Comparison of ENCODE assay signal across 8 cellular contexts in the genomic region with DNA sequence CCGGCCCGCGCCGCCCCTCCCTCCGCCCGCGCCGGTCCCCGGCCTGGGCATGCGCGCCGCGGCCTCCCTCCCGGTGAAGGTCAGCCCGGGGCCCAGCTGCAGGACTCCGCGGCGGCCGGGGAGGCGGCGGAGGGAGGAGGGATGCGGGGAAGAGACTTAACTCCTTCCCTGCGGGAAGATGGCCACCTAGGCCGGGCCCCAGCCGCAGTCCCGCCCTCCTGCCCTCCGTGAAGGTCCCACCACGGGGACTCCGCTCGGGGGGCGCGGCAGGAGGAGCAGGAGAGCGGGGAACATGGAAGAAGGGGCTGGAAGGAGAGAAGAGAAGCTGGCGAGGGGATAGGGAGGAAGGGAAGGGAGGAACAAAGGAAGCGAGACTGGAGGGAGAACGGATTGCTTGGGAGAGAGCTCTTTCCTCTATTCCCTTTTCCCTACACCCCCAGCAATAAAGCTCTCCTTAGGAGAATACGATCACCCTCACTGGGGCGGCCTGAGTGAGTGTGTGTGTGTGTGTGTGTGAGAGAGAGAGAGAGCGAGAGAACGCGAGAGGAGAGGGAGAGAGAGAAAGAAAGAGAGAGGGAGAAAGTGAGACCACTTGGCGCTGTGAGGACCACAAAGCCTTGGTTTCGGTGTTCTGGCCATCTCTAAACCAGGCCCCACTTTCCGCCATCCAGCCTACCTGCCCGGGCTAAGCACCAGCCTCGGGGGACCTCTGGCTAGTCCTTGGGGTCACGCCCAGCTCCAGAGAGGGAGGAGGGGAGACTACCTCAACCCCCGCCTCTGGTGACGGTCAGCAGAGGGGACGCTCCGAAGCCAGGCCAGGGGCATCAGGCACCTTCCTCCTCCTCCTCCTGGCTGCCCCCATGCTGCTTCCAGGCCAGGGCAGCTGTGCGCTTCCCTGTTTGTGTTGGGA. TPM values are rescaled to one million over a fixed set of nuclear protein-coding genes. Genes with fewer than 3 reads are reported as not detected.
DNase-seq lines count a peak whose midpoint lies in the region; ATAC-seq and FAIRE-seq lines count a peak whose summit lies in the region.

No MANE protein-coding gene starts in this region.

- FAIRE-seq in urothelium cell line (lab: Jason Lieb, UNC), result no peak

- no peaks in the 10 kb centered on the region for H3K27me3 ChIP-seq in muscle layer of colon (ENCODE audit: control insufficient read depth in 1 of 2, insufficient read depth in 2 of 2, low read length in 2 of 2)

- in situ Hi-C loops in SK-MEL-5 (cut with HindIII; ENCODE audit: low pct_unique_long_range_greater_than_20kb, low sequenced_read_pairs), result loop anchor here (10.0 kb wide), 1 partner anchor 53 kb away; no protein-coding TSS in a partner anchor

- no peak for ATAC-seq in GM21737 (IDR thresholded peaks at IDR 0.05; ENCODE audit: unreplicated experiment)
- ATAC-seq in GM18520 (IDR thresholded peaks at IDR 0.05; ENCODE audit: unreplicated experiment), result no peak

- peak overlapping the region; percentile 72 to 81 for H3K4me3 ChIP-seq in muscle layer of colon (ENCODE audit: low read depth in 1 of 2, low read length in 2 of 2)

- H3K9me3 ChIP-seq in muscle layer of colon (ENCODE audit: low read length), result no peaks in the 10 kb centered on the region

- no peaks in the 10 kb centered on the region for H3K36me3 ChIP-seq in muscle layer of colon (ENCODE audit: insufficient read depth, low read length)

- peak; percentile 53 for DNase-seq in NCI-H510A treated with DMSO at 0.1 percent for 48 hours (lab: John Stamatoyannopoulos, UW)
- no peak for DNase-seq in NCI-H510A (lab: John Stamatoyannopoulos, UW)
- peak; percentile 71 for DNase-seq in SK-MEL-5 (ENCODE audit: low read depth, low spot score)
- DNase-seq in fibroblast of gingiva (ENCODE audit: low read depth), result peak; percentile 82
- DNase-seq in urothelium cell line (ENCODE audit: low spot score), result peak; percentile 55

- H3K27ac ChIP-seq in muscle layer of colon (ENCODE audit: low read depth, low read length), result peak overlapping the region; percentile 75

- H3K9ac ChIP-seq in muscle layer of colon (ENCODE audit: low read length), result peak overlapping the region; percentile 86

- H3K4me1 ChIP-seq in muscle layer of colon (ENCODE audit: insufficient read depth, low read length), result peaks cover 40% of the 10 kb centered on the region

RNA-seq across cellular contexts. Expression of gene SMARCD3, which starts 3.7 kb away (rescaled TPM):
- total RNA-seq in SK-MEL-5 (2014; rRNA removed; shearing (Covaris generic)), result 22.9 and 24.3 TPM in 2 replicates
- 21.3 and 25.5 TPM in 2 replicates for polyA plus RNA-seq in SK-MEL-5 (2015; cell fraction: cytosol; rRNA removed)
- polyA plus RNA-seq in SK-MEL-5 (2015; cell fraction: nucleus; rRNA removed), result 93.4 and 117 TPM in 2 replicates

RNA-seq across cellular contexts. Expression of gene CHPF2, which starts 19.9 kb away (rescaled TPM):
- total RNA-seq in SK-MEL-5 (2014; rRNA removed; shearing (Covaris generic)), result 44.0 and 45.7 TPM in 2 replicates
- 51.6 and 60.4 TPM in 2 replicates for polyA plus RNA-seq in SK-MEL-5 (2015; cell fraction: cytosol; rRNA removed)
- polyA plus RNA-seq in SK-MEL-5 (2015; cell fraction: nucleus; rRNA removed), result 53.5 and 58.8 TPM in 2 replicates

RNA-seq across cellular contexts. Expression of gene ABCF2, which starts 25.2 kb away (rescaled TPM):
- total RNA-seq in SK-MEL-5 (2014; rRNA removed; shearing (Covaris generic)), result 93.5 and 94.6 TPM in 2 replicates
- 92.2 and 107 TPM in 2 replicates for polyA plus RNA-seq in SK-MEL-5 (2015; cell fraction: cytosol; rRNA removed)
- polyA plus RNA-seq in SK-MEL-5 (2015; cell fraction: nucleus; rRNA removed), result 77.1 and 83.4 TPM in 2 replicates

RNA-seq across cellular contexts. Expression of gene H2BK1, which starts 41.9 kb away (rescaled TPM):
- total RNA-seq in SK-MEL-5 (2014; rRNA removed; shearing (Covaris generic)), result not detected in 2 replicates
- not detected in 2 replicates for polyA plus RNA-seq in SK-MEL-5 (2015; cell fraction: cytosol; rRNA removed)
- polyA plus RNA-seq in SK-MEL-5 (2015; cell fraction: nucleus; rRNA removed), result not detected in 2 replicates
